Comparison of ENCODE assay signal across 29 cellular contexts in genomic region chr5:89004379-89004778, GRCh38.
"Had no signal": no experiment of that assay in that cellular context is flagged by ENCODE, and none has a peak within 500 bp of the region (broad histone marks: within the 10 kb centered on the region; RNA-seq: fewer than 3 reads in every experiment).

No MANE protein-coding gene starts in this region.

- H3K36me3 ChIP-seq: adrenal gland, ascending aorta, brain microvascular endothelial cell, breast epithelium, cardiac muscle cell had no signal

- H3K4me3 ChIP-seq: adrenal gland, ascending aorta, body of pancreas, breast epithelium, cardiac muscle cell had no signal

- H3K4me1 ChIP-seq: adrenal gland, ascending aorta, body of pancreas, breast epithelium had no signal

- DNase-seq: activated effector memory CD4-positive, alpha-beta T cell treated with anti-CD3 and anti-CD28 coated beads, Interleukin-2, amount 50 U/mL, for 16 hours; activated effector memory CD4-positive, alpha-beta T cell treated with Interleukin-2 at 50 U/mL for 16 hours; activated gamma-delta T cell treated with Interleukin-2 at 50 U/mL for 16 hours; activated naive CD4-positive, alpha-beta T cell; activated naive CD4-positive, alpha-beta T cell treated with anti-CD3 and anti-CD28 coated beads for 36 hours; activated naive CD4-positive, alpha-beta T cell treated with anti-CD3 and anti-CD28 coated beads, Interleukin-2, amount 10 ng/mL, durations not matched to agents 7 days and 5 days; activated naive CD4-positive, alpha-beta T cell treated with Interleukin-2 at 50 U/mL for 16 hours; activated naive CD8-positive, alpha-beta T cell treated with anti-CD3 and anti-CD28 coated beads for 36 hours; activated naive CD8-positive, alpha-beta T cell treated with anti-CD3 and anti-CD28 coated beads, Interleukin-2, amount 10 ng/mL, durations not matched to agents 7 days and 5 days; activated naive CD8-positive, alpha-beta T cell treated with anti-CD3 and anti-CD28 coated beads, Interleukin-2, amount 50 U/mL, for 24 hours; activated T-cell treated with anti-CD3 and anti-CD28 coated beads, Interleukin-2, amount 50 U/mL, for 1 hour; activated T-cell treated with anti-CD3 and anti-CD28 coated beads, Interleukin-2, amount 50 U/mL, for 24 hours; activated T-cell treated with anti-CD3 and anti-CD28 coated beads, Interleukin-2, amount 50 U/mL, for 4 hours; activated T-cell treated with anti-CD3 and anti-CD28 coated beads, Interleukin-2, amount 50 U/mL, for 48 hours; activated T-cell treated with anti-CD3 and anti-CD28 coated beads, Interleukin-2, amount 50 U/mL, for 72 hours; adrenal gland; amniotic stem cell; amygdala; anterior cingulate cortex; body of pancreas; brain microvascular endothelial cell; caudate nucleus; central memory CD4-positive, alpha-beta T cell; cerebellar nuclear complex had no signal

- H3K9me3 ChIP-seq: adrenal gland, ascending aorta, body of pancreas had no signal

- ATAC-seq: activated naive CD4-positive, alpha-beta T cell treated with anti-CD3 and anti-CD28 coated beads, Interleukin-2, amount 50 U/mL, for 72 hours; activated naive CD8-positive, alpha-beta T cell treated with anti-CD3 and anti-CD28 coated beads, Interleukin-2, amount 50 U/mL, for 24 hours; activated T-cell treated with anti-CD3 and anti-CD28 coated beads, Interleukin-2, amount 50 U/mL, for 4 hours; activated T-cell treated with anti-CD3 and anti-CD28 coated beads, Interleukin-2, amount 50 U/mL, for 72 hours; activated T-helper 17 cell treated with anti-CD3 and anti-CD28 coated beads, Interleukin-2, amount 50 U/mL, for 72 hours; body of pancreas had no signal
